Comparison of ENCODE assay signal across 8 cellular contexts in the genomic region with DNA sequence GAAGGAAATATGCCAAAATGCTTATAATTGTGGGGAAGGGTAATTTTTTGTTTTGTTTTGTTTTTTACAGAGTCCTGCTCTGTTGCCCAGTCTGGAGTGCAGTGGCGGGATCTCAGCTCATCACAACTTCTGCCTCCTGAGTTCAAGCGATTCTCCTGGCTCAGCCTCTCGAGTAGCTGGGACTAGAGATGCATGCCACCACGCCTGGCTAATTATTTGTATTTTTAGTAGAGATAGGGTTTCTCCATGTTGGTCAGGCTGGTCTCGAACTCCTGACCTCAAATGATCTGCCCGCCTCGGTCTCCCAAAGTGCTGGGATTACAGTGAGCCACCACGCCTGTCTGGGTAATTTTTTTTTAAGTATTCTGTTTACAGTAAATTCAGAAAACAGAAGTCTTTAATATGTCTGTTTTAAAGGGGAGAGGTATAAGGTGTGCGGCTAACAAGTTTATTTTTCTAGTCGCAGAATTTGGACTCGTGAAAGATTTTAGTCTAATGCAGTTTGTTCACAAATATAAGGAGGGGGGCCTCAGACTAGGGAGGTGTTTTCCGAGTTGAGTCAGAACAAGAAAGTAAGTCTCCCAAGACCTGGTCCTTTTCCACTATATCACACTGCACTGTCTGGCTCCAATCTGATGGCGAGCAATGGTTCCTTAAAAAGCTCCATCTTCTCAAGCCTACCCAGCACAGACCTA. TPM values are rescaled to one million over a fixed set of nuclear protein-coding genes. Genes with fewer than 3 reads are reported as not detected.
DNase-seq lines count a peak whose midpoint lies in the region; ATAC-seq, FAIRE-seq and TF ChIP-seq lines count a peak whose summit lies in the region.

No MANE protein-coding gene starts in this region.

- no peak for TF ChIP-seq CTCF in heart right ventricle (IDR thresholded peaks at IDR 0.05)
- TF ChIP-seq CTCF in VCaP (conservative IDR thresholded peaks at IDR 0.05): no peak
- no peak for TF ChIP-seq CTCF in kidney (IDR thresholded peaks at IDR 0.05; ENCODE audit: borderline replicate concordance, extremely low read depth, insufficient read depth)
- TF ChIP-seq CTCF in type B pancreatic cell (conservative IDR thresholded peaks at IDR 0.05): no peak

- H3K27me3 ChIP-seq in heart right ventricle: no peaks in the 10 kb centered on the region

- H3K4me3 Mint-ChIP-seq in type B pancreatic cell: peak overlapping the region; percentile 95

- intact Hi-C loops in heart right ventricle (cut with DNase I): loop anchor here in 3 of 10 donors (5.0 kb wide), 1 partner anchor 77 kb away; no protein-coding TSS in a partner anchor
- intact Hi-C loops in Right ventricle myocardium superior (cut with DNase I): no loop called here
- intact Hi-C loops in kidney (cut with DNase I): no loop called here

- H3K9me3 ChIP-seq in heart right ventricle (no peaks in the 10 kb centered on the region), kidney (ENCODE audit: control insufficient read depth in 1 of 2, low read length in 2 of 2) (no peaks in the 10 kb centered on the region)

- peak overlapping the region in 9 of 10 donors; percentile 50 to 89 (median 71) for H3K4me3 ChIP-seq in heart right ventricle
- H3K4me3 ChIP-seq in kidney (ENCODE audit: low read length in 2 of 2): peak overlapping the region; percentile 68 to 96

- H3K36me3 ChIP-seq in heart right ventricle (no peaks in the 10 kb centered on the region), kidney (ENCODE audit: control insufficient read depth in 1 of 2, insufficient read depth in 2 of 2, low read length in 2 of 2) (no peaks in the 10 kb centered on the region)

- no peak for FAIRE-seq in kidney (lab: Jason Lieb, UNC)

- WGBS in heart right ventricle, 2 donors: 72 to 76% methylated on average over 13 of the region's 13 CpGs

- ATAC-seq in heart right ventricle (no peak), Right ventricle myocardium superior (ENCODE audit: poor library complexity) (no peak), GM19452 (IDR thresholded peaks at IDR 0.05; ENCODE audit: unreplicated experiment) (no peak)

- DNase-seq in heart right ventricle: no peak
- no peak for DNase-seq in Right ventricle myocardium superior
- no peak for DNase-seq in kidney
- DNase-seq in type B pancreatic cell (ENCODE audit: extremely low spot score, unreplicated experiment): no peak
- DNase-seq in NCI-H2107 (lab: John Stamatoyannopoulos, UW): no peak
- DNase-seq in HK-2 (ENCODE audit: unreplicated experiment): no peak

- H3K4me1 ChIP-seq in heart right ventricle (peaks cover 2 to 71% (median 54%) of the 10 kb centered on the region in 9 donors), kidney (ENCODE audit: control insufficient read depth in 1 of 2, insufficient read depth in 1 of 2, low read depth in 1 of 2, low read length in 2 of 2) (peaks cover 21 to 25% of the 10 kb centered on the region in 2 donors)

- H3K9ac ChIP-seq in kidney (ENCODE audit: low read length in 2 of 2): peak overlapping the region; percentile 0 to 80

- peaks cover 50% of the 10 kb centered on the region for H3K27me3 Mint-ChIP-seq in type B pancreatic cell

- H3K9me3 Mint-ChIP-seq in type B pancreatic cell: no peaks in the 10 kb centered on the region

- no peaks in the 10 kb centered on the region for H3K36me3 Mint-ChIP-seq in type B pancreatic cell

- H3K27ac Mint-ChIP-seq in type B pancreatic cell: peak overlapping the region; percentile 14

- H3K27ac ChIP-seq in heart right ventricle: peak overlapping the region in 7 of 10 donors; percentile 69 to 96 (median 84)
- peak overlapping the region; percentile 96 for H3K27ac ChIP-seq in VCaP
- H3K27ac ChIP-seq in kidney (ENCODE audit: low read depth in 2 of 2, low read length in 2 of 2): peak overlapping the region; percentile 77 to 89

- H3K4me1 Mint-ChIP-seq in type B pancreatic cell (ENCODE audit: unreplicated experiment): peaks cover 16% of the 10 kb centered on the region

RNA-seq across cellular contexts. Expression of a gene that starts 1.5 kb away (rescaled TPM):
- total RNA-seq in heart right ventricle: 100 to 1,000 TPM; 181 to 526 (median 239) TPM
- 100 to 1,000 TPM; 127 to 264 TPM for polyA plus RNA-seq in heart right ventricle
- total RNA-seq in Right ventricle myocardium superior: 495 TPM
- 98.1 TPM for total RNA-seq in kidney
- polyA plus RNA-seq in kidney (ENCODE audit: insufficient read depth, low read depth, low replicate concordance): 322 TPM
- 89.0 and 156 TPM in 2 replicates for total RNA-seq in type B pancreatic cell (ENCODE audit: low replicate concordance)
